Comparison of ENCODE assay signal across 20 cellular contexts in the genomic region with DNA sequence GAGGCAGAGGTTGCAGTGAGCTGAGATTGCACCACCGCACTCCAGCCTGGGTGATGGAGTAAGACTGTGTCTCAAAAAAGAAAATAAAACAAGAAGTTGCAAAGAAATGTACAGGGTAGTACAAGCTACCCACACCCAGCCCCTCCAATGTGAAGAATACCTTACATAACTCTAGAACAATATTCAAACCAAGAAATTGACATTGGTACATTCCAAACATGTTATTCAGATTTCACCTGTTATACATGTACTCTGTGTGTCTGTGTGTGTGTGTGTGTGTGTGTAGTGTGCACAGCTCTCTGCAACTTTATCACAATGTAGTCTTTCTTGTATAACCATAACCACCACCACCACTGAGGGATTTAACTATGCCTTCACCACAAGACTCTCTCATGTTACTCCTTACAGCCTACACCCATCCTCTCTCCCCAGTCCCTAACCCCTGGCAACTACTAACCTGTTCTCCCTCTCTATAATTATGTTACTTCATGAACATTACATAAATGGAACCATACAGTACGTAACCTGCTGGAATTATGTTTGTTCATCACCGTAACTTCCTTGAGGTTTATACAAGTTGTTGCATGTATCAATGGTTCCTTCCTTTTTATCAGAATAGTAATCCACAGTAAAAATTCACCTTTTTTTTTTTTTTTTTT.
"Had no signal": no experiment of that assay in that cellular context is flagged by ENCODE, and none has a peak within 500 bp of the region (broad histone marks: within the 10 kb centered on the region; RNA-seq: fewer than 3 reads in every experiment).

No MANE protein-coding gene starts in this region.

- H3K36me3 Mint-ChIP-seq: immature natural killer cell; memory B cell; mesothelial cell of epicardium; natural killer cell treated with Interleukin-12 subunit alpha and Interleukin-12 subunit beta and Interleukin-15 and Interleukin-18, amount 100 ng/mL, for 72 hours; neural progenitor cell; stimulated activated effector memory CD8-positive, alpha-beta T cell treated with anti-CD3 and anti-CD28 coated beads, Interleukin-12 subunit alpha, Interleukin-12 subunit beta, amount 100 ng/mL, for 72 hours had no signal

- ATAC-seq: right cardiac atrium; stimulated activated effector memory CD8-positive, alpha-beta T cell treated with anti-CD3 and anti-CD28 coated beads, Interleukin-12 subunit alpha, Interleukin-12 subunit beta, amount 100 ng/mL, for 72 hours; stimulated activated naive CD8-positive, alpha-beta T cell treated with anti-CD3 and anti-CD28 coated beads, Interleukin-15, Interleukin-2, amounts not matched to agents 100 U/mL and 50 U/mL, for 24 hours had no signal

- H3K9me3 Mint-ChIP-seq: memory B cell; mesothelial cell of epicardium; natural killer cell treated with Interleukin-12 subunit alpha and Interleukin-12 subunit beta and Interleukin-15 and Interleukin-18, amount 100 ng/mL, for 72 hours; neural progenitor cell; stimulated activated effector memory CD8-positive, alpha-beta T cell treated with anti-CD3 and anti-CD28 coated beads, Interleukin-12 subunit alpha, Interleukin-12 subunit beta, amount 100 ng/mL, for 72 hours had no signal

- H3K4me1 Mint-ChIP-seq: central memory CD8-positive, alpha-beta T cell; immature natural killer cell; memory B cell; mesothelial cell of epicardium; stimulated activated effector memory CD8-positive, alpha-beta T cell treated with anti-CD3 and anti-CD28 coated beads, Interleukin-12 subunit alpha, Interleukin-12 subunit beta, amount 100 ng/mL, for 72 hours had no signal

- H3K27ac ChIP-seq: neural progenitor cell, ovary, tibial artery had no signal

- H3K27ac Mint-ChIP-seq: immature natural killer cell; memory B cell; mesothelial cell of epicardium; natural killer cell treated with Interleukin-12 subunit alpha and Interleukin-12 subunit beta and Interleukin-15 and Interleukin-18, amount 100 ng/mL, for 72 hours; neural progenitor cell; stimulated activated effector memory CD8-positive, alpha-beta T cell treated with anti-CD3 and anti-CD28 coated beads, Interleukin-12 subunit alpha, Interleukin-12 subunit beta, amount 100 ng/mL, for 72 hours had no signal

- H3K4me1 ChIP-seq: neural progenitor cell had no signal

- H3K36me3 ChIP-seq: esophagus squamous epithelium, neural progenitor cell, ovary, tibial artery had no signal

- H3K27me3 ChIP-seq: dorsolateral prefrontal cortex, esophagus squamous epithelium, neural progenitor cell, ovary, tibial artery had no signal

- H3K4me3 Mint-ChIP-seq: central memory CD8-positive, alpha-beta T cell; immature natural killer cell; memory B cell; mesothelial cell of epicardium; natural killer cell treated with Interleukin-12 subunit alpha and Interleukin-12 subunit beta and Interleukin-15 and Interleukin-18, amount 100 ng/mL, for 72 hours; neural progenitor cell; stimulated activated effector memory CD8-positive, alpha-beta T cell treated with anti-CD3 and anti-CD28 coated beads, Interleukin-12 subunit alpha, Interleukin-12 subunit beta, amount 100 ng/mL, for 72 hours had no signal

- DNase-seq: cortex of kidney; dorsolateral prefrontal cortex; effector CD8-positive, alpha-beta T cell; esophagus squamous epithelium; foreskin fibroblast; immature natural killer cell; nucleus accumbens; ovary; right cardiac atrium; stimulated activated CD4-positive, alpha-beta T cell treated with anti-CD3 and anti-CD28 coated beads, Interleukin-4, amount 100 ng/mL, for 1 hour; stimulated activated CD8-positive, alpha-beta memory T cell treated with anti-CD3 and anti-CD28 coated beads, Interleukin-4, amount 100 ng/mL, for 48 hours; stimulated activated naive CD8-positive, alpha-beta T cell treated with anti-CD3 and anti-CD28 coated beads, Interleukin-15, Interleukin-2, amounts not matched to agents 100 U/mL and 50 U/mL, for 24 hours; tibial artery had no signal

- H3K9me3 ChIP-seq: esophagus squamous epithelium, ovary, tibial artery had no signal

- H3K4me3 ChIP-seq: dorsolateral prefrontal cortex, esophagus squamous epithelium, neural progenitor cell, ovary, smooth muscle cell, tibial artery had no signal
